In genomic region chrX:1102786-1103185, GRCh38 we compare ENCODE assay signal across 20 cellular contexts.
"Had no signal": no experiment of that assay in that cellular context is flagged by ENCODE, and none has a peak within 500 bp of the region (broad histone marks: within the 10 kb centered on the region; RNA-seq: fewer than 3 reads in every experiment).

No MANE protein-coding gene starts in this region.

- ATAC-seq: effector memory CD8-positive, alpha-beta T cell; left ventricle myocardium superior; lower lobe of right lung; pancreas; right lobe of liver; stimulated activated effector memory CD8-positive, alpha-beta T cell treated with anti-CD3 and anti-CD28 coated beads, Interleukin-12 subunit alpha, Interleukin-12 subunit beta, amount 100 ng/mL, for 72 hours had no signal

- H3K9me3 ChIP-seq: neutrophil, pancreas, right lobe of liver, thyroid gland had no signal

- H3K4me1 ChIP-seq: lower lobe of right lung, pancreas, right lobe of liver, stomach, thyroid gland had no signal

- DNase-seq: cortex of kidney; effector memory CD8-positive, alpha-beta T cell; hypothalamus; left ventricle myocardium superior; lower lobe of right lung; natural killer cell; pancreas; small intestine; stimulated activated CD4-positive, alpha-beta T cell treated with anti-CD3 and anti-CD28 coated beads, Interleukin-12 subunit alpha, Interleukin-12 subunit beta, amount 100 ng/mL, for 4 hours; stimulated activated CD4-positive, alpha-beta T cell treated with anti-CD3 and anti-CD28 coated beads, Interleukin-1b, Interleukin-23, amount 100 ng/mL, for 48 hours; stimulated activated CD4-positive, alpha-beta T cell treated with anti-CD3 and anti-CD28 coated beads, Interleukin-4, amount 100 ng/mL, for 24 hours; stimulated activated naive CD4-positive, alpha-beta T cell treated with Interleukin-2 at 50 U/mL for 16 hours; stomach; thyroid gland; trophoblast cell had no signal

- H3K27ac ChIP-seq: lower lobe of right lung, neutrophil, pancreas, right lobe of liver, stomach, thyroid gland had no signal

- H3K4me3 ChIP-seq: lower lobe of right lung, pancreas, right lobe of liver, stomach, thyroid gland had no signal

- H3K36me3 ChIP-seq: lower lobe of right lung, neutrophil, pancreas, right lobe of liver, stomach, thyroid gland had no signal

- H3K27me3 ChIP-seq: pancreas, right lobe of liver, thyroid gland had no signal

- FAIRE-seq: frontal cortex, keratinocyte, pancreas, small intestine had no signal
